In the genomic region with DNA sequence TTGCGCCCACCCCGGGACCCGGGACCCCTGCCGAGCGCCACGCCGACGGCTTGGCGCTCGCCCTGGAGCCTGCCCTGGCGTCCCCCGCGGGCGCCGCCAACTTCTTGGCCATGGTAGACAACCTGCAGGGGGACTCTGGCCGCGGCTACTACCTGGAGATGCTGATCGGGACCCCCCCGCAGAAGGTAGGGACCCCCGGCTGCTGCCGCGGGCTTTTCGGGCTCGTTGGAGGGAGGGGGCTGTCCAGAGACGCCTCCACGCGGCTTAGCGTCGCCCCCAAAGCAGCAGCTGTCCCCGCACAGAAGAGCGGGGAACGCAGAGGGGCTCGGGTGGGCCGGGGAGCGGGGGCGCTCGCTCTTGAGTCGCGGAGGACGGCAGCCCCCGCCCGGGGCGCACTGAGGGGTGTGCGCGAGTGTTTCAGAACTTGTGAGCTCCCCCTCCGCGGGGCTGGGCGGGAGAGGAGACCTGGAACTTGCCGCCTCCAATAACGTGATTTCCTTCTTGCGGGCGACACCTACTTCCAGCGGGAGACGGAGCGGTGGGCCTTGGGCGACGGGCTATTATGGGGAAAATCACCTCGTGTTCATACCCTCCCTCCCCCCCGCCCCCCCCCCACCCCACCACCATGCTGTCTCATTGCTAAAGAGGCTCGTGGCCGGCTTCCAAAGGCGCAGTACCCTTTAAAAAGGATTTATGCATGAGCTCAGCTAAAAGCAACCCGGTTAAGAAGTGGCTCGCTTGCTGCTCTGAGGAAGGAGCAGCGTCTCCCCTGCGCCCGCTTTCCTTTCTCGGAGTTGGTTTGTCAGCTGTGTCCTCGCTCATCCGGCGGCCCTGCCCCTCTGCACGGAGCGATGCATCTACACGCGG, we compare ENCODE assay signal across 8 cellular contexts. TPM values are rescaled to one million over a fixed set of nuclear protein-coding genes. Genes with fewer than 3 reads are reported as not detected.
DNase-seq lines count a peak whose midpoint lies in the region; ATAC-seq and TF ChIP-seq lines count a peak whose summit lies in the region.

No MANE protein-coding gene starts in this region.

- H3K36me3 ChIP-seq in A673 (ENCODE audit: insufficient read depth, low read length, poor library complexity, severe bottlenecking) (no peaks in the 10 kb centered on the region), endodermal cell (ENCODE audit: control insufficient read depth, insufficient read depth, low read length) (no peaks in the 10 kb centered on the region), lower lobe of right lung (no peaks in the 10 kb centered on the region)

- CTCF ChIA-PET in A673 (lab: Charles Lee): interaction anchor here (0.6 to 0.8 kb wide), 3 partner anchors 13 to 476 kb away, joined by 3 to 4 read pairs (median 3); no protein-coding TSS in a partner anchor

- ATAC-seq in lower lobe of right lung (peak; percentile 8 to 34), GM18909 (IDR thresholded peaks at IDR 0.05; ENCODE audit: poor library complexity, unreplicated experiment) (no peak)

- H3K9ac ChIP-seq in endodermal cell (ENCODE audit: extremely low read depth, low read length, poor library complexity, severe bottlenecking): peak overlapping the region; percentile 22

- DNase-seq in A673 (ENCODE audit: low spot score) (peak; percentile 38), GM13977 (ENCODE audit: low spot score) (peak; percentile 38), RPMI8226 (peak; percentile 87), endodermal cell (peak; percentile 81), lower lobe of right lung (peak; percentile 55), substantia nigra (lab: John Stamatoyannopoulos, UW) (peak in 25 of 49 donors; percentile 7 to 54 (median 29)), NAMALWA (ENCODE audit: low spot score) (no peak)

- no peaks in the 10 kb centered on the region for H3K9me3 ChIP-seq in A673 (ENCODE audit: low read depth, low read length, poor library complexity, severe bottlenecking)
- no peaks in the 10 kb centered on the region for H3K9me3 ChIP-seq in endodermal cell (ENCODE audit: control insufficient read depth, low read length)
- no peaks in the 10 kb centered on the region for H3K9me3 ChIP-seq in lower lobe of right lung

- H3K27ac ChIP-seq in A673 (ENCODE audit: low read depth, low read length, poor library complexity, severe bottlenecking): peak overlapping the region; percentile 65
- no peak overlapping the region for H3K27ac ChIP-seq in endodermal cell (ENCODE audit: low read depth, low read length)
- peak overlapping the region; percentile 69 for H3K27ac ChIP-seq in lower lobe of right lung
- peak overlapping the region; percentile 52 for H3K27ac ChIP-seq in substantia nigra (ENCODE audit: low read depth, low read length, poor library complexity, severe bottlenecking)

- H3K4me1 ChIP-seq in A673 (ENCODE audit: insufficient read depth, low read length, poor library complexity, severe bottlenecking) (no peaks in the 10 kb centered on the region), endodermal cell (ENCODE audit: control insufficient read depth, insufficient read depth, low read length) (no peaks in the 10 kb centered on the region), lower lobe of right lung (no peaks in the 10 kb centered on the region)

- peak overlapping the region; percentile 62 for H3K4me3 Mint-ChIP-seq in endodermal cell

- POLR2A ChIA-PET in A673 (lab: Charles Lee; ENCODE audit: low non-redundant PET): interaction anchor here (0.7 kb wide), 1 partner anchor 482 kb away, joined by 5 read pairs; no protein-coding TSS in a partner anchor

- H3K4me1 Mint-ChIP-seq in endodermal cell: peaks cover 13% of the 10 kb centered on the region

- in situ Hi-C loops in GM13977 (cut with MboI; ENCODE audit: low pct_unique_long_range_greater_than_20kb, low sequenced_read_pairs, unreplicated experiment): no loop called here

- H3K27me3 ChIP-seq in A673 (replicated peaks; ENCODE audit: insufficient read depth, low read depth, low read length, poor library complexity) (peaks cover 16% of the 10 kb centered on the region), endodermal cell (ENCODE audit: control insufficient read depth, insufficient read depth, low read length, poor library complexity, severe bottlenecking) (peaks cover 37% of the 10 kb centered on the region), lower lobe of right lung (ENCODE audit: low read depth) (no peaks in the 10 kb centered on the region)

- H3K27me3 Mint-ChIP-seq in endodermal cell (ENCODE audit: insufficient read depth): peaks cover 32% of the 10 kb centered on the region

- intact Hi-C loops in A673 (cut with micrococcal nuclease; ENCODE audit: unreplicated experiment): no loop called here
- intact Hi-C loops in lower lobe of right lung (cut with DNase I): no loop called here

- 1 to 4% methylated on average over 21 to 67 of the region's 75 CpGs for WGBS in endodermal cell (ENCODE audit: insufficient coverage in 1 of 2, insufficient read length in 1 of 2), 2 experiments

- peak overlapping the region; percentile 55 for H3K4me3 ChIP-seq in A673 (ENCODE audit: low read depth, low read length, poor library complexity, severe bottlenecking)
- peak overlapping the region; percentile 74 for H3K4me3 ChIP-seq in endodermal cell (ENCODE audit: low read length)
- peak overlapping the region; percentile 75 for H3K4me3 ChIP-seq in lower lobe of right lung

- H3K27ac Mint-ChIP-seq in endodermal cell: no peak overlapping the region

- BruUV-seq in A673 (replicated peaks; lab: Mats Ljungman, UMichigan): no TSS peak

- no peaks in the 10 kb centered on the region for H3K9me3 Mint-ChIP-seq in endodermal cell

- TF ChIP-seq CTCF in A673 (conservative IDR thresholded peaks at IDR 0.05; ENCODE audit: low read depth, low read length) (no peak), GM13977 (IDR thresholded peaks at IDR 0.05; ENCODE audit: extremely low read depth, insufficient read depth, missing control alignments) (no peak), endodermal cell (conservative IDR thresholded peaks at IDR 0.05) (peak; percentile 42), lower lobe of right lung (IDR thresholded peaks at IDR 0.05) (no peak)

- H3K36me3 Mint-ChIP-seq in endodermal cell (ENCODE audit: low read depth): no peaks in the 10 kb centered on the region

RNA-seq across cellular contexts. Expression of gene BACE2, which starts 0.7 kb away (rescaled TPM):
- total RNA-seq in A673 (2021) (6.9 and 8.0 TPM in 2 replicates), endodermal cell (10 to 100 TPM in 1 of 2 donors, 1 to 10 TPM in 1; 9.1 to 16.7 TPM), lower lobe of right lung (20.8 TPM)
- polyA plus RNA-seq in endodermal cell (2013, experiment 1 of 2): 11.3 TPM
- 8.9 TPM for polyA plus RNA-seq in endodermal cell (2013, experiment 2 of 2)
